ENCODE assay signal across 2 cellular contexts in genomic region chr14:101945171-101945570, GRCh38.
A peak's percentile ranks its signal among the peaks of the same experiment; 100 is the strongest.
TF ChIP-seq lines count a peak whose summit lies in the region.

No MANE protein-coding gene starts in this region.

TF ChIP-seq in GM23338, 12 proteins besides CTCF, POLR2A, EP300 and RAD21:
- TF ChIP-seq ZNF331 (CRISPR knock-in tag; IDR thresholded peaks at IDR 0.05; ENCODE audit: low read depth) (no peak), CREB1 (CRISPR knock-in tag; IDR thresholded peaks at IDR 0.05; ENCODE audit: low read depth) (no peak), STAT1 (IDR thresholded peaks at IDR 0.05; ENCODE audit: unreplicated experiment) (no peak), ETS1 (IDR thresholded peaks at IDR 0.05) (no peak), ZNF114 (CRISPR knock-in tag; IDR thresholded peaks at IDR 0.05) (no peak), EZH2phosphoT487 (IDR thresholded peaks at IDR 0.05; ENCODE audit: unreplicated experiment) (no peak), JUNB (IDR thresholded peaks at IDR 0.05; ENCODE audit: unreplicated experiment) (no peak), NANOG (IDR thresholded peaks at IDR 0.05; ENCODE audit: borderline replicate concordance) (peak; percentile 64), POLR2AphosphoS5 (IDR thresholded peaks at IDR 0.05; ENCODE audit: low read depth) (peak; percentile 53), REST (IDR thresholded peaks at IDR 0.05; ENCODE audit: unreplicated experiment) (no peak)

TF ChIP-seq in H1, 55 proteins besides CTCF, POLR2A, EP300 and RAD21:
- TF ChIP-seq BCL11A (IDR thresholded peaks at IDR 0.05; ENCODE audit: low read depth in 2 of 2, low read length in 2 of 2) (no peak), CREB1 (IDR thresholded peaks at IDR 0.05) (no peak), TAF1 (IDR thresholded peaks at IDR 0.05; ENCODE audit: low read depth, low read length) (no peak), RFX5 (IDR thresholded peaks at IDR 0.05; ENCODE audit: borderline replicate concordance, low read depth, low read length) (no peak), TCF12 (IDR thresholded peaks at IDR 0.05; ENCODE audit: low read depth, low read length) (peak; percentile 93), JUN (IDR thresholded peaks at IDR 0.05; ENCODE audit: low read depth, low read length) (no peak), USF2 (IDR thresholded peaks at IDR 0.05; ENCODE audit: low read length) (peak; percentile 40; the same call in 1 of the 2 replicates), NANOG (IDR thresholded peaks at IDR 0.05; ENCODE audit: insufficient read depth, low read depth, low read length, poor library complexity, severe bottlenecking) (peak; percentile 73), MAX (IDR thresholded peaks at IDR 0.05) (no peak), RNF2 (IDR thresholded peaks at IDR 0.05; ENCODE audit: borderline replicate concordance, low read depth, low read length, missing control alignments, poor library complexity, severe bottlenecking) (no peak), NRF1 (IDR thresholded peaks at IDR 0.05; ENCODE audit: low read depth, low read length) (no peak), GABPA (IDR thresholded peaks at IDR 0.05; ENCODE audit: borderline replicate concordance, insufficient read depth, low read length) (no peak), CHD2 (IDR thresholded peaks at IDR 0.05; ENCODE audit: low read length) (no peak), E2F6 (IDR thresholded peaks at IDR 0.05) (no peak), SIN3A (conservative IDR thresholded peaks at IDR 0.05 in 1 of 2, IDR thresholded peaks at IDR 0.05 in 1 of 2; ENCODE audit: low read depth in 1 of 2, low read length in 2 of 2) (peak; percentile 76 to 80; a peak in 3 of 4 replicates), SRF (IDR thresholded peaks at IDR 0.05; ENCODE audit: low read depth, low read length) (no peak), POU5F1 (IDR thresholded peaks at IDR 0.05; ENCODE audit: low read depth, low read length) (peak; percentile 45; the same call in 1 of the 2 replicates), HDAC2 (IDR thresholded peaks at IDR 0.05; ENCODE audit: borderline replicate concordance in 1 of 2, low read depth in 2 of 2, low read length in 2 of 2) (no peak), JUND (IDR thresholded peaks at IDR 0.05; ENCODE audit: low read length) (no peak), ATF2 (IDR thresholded peaks at IDR 0.05; ENCODE audit: low read length) (no peak), ATF3 (IDR thresholded peaks at IDR 0.05; ENCODE audit: insufficient read depth, low read depth, low read length) (no peak), CHD7 (IDR thresholded peaks at IDR 0.05; ENCODE audit: insufficient replicate concordance, low read length) (no peak), CBX5 (IDR thresholded peaks at IDR 0.05; ENCODE audit: low read depth, low read length) (no peak), CEBPB (IDR thresholded peaks at IDR 0.05; ENCODE audit: low read depth, low read length) (no peak), SIRT6 (IDR thresholded peaks at IDR 0.05; ENCODE audit: low read length) (no peak), POLR2AphosphoS5 (IDR thresholded peaks at IDR 0.05; ENCODE audit: low read depth, low read length) (peak; percentile 39; the same call in 1 of the 2 replicates), YY1 (IDR thresholded peaks at IDR 0.05; ENCODE audit: low read depth, low read length) (no peak), SP1 (IDR thresholded peaks at IDR 0.05; ENCODE audit: low read depth, low read length) (peak; percentile 72; the same call in 1 of the 2 replicates), CTBP2 (IDR thresholded peaks at IDR 0.05; ENCODE audit: borderline replicate concordance, insufficient read depth, insufficient read length, low read length) (no peak), SUZ12 (IDR thresholded peaks at IDR 0.05; ENCODE audit: low read length) (no peak), KDM1A (IDR thresholded peaks at IDR 0.05; ENCODE audit: borderline replicate concordance, low read length) (no peak), EGR1 (IDR thresholded peaks at IDR 0.05; ENCODE audit: borderline replicate concordance, low read depth, low read length) (no peak), CHD1 (IDR thresholded peaks at IDR 0.05; ENCODE audit: low read depth, low read length) (no peak), MAFK (IDR thresholded peaks at IDR 0.05; ENCODE audit: low read depth, low read length) (no peak), KDM5A (IDR thresholded peaks at IDR 0.05; ENCODE audit: low read length) (no peak)
TF ChIP-seq in H1: peak in this region for 7.
